10 cellular contexts compared by ENCODE assay signal in genomic region chr11:1761110-1761856, GRCh38. TPM values are rescaled to one million over a fixed set of nuclear protein-coding genes. Genes with fewer than 3 reads are reported as not detected.
A peak's percentile ranks its signal among the peaks of the same experiment; 100 is the strongest.
DNase-seq lines count a peak whose midpoint lies in the region; ATAC-seq and TF ChIP-seq lines count a peak whose summit lies in the region.
"Had no signal": no experiment of that assay in that cellular context is flagged by ENCODE, and none has a peak within 500 bp of the region (broad histone marks: within the 10 kb centered on the region; RNA-seq: fewer than 3 reads in every experiment).

No MANE protein-coding gene starts in this region.

- H3K27ac ChIP-seq in muscle layer of duodenum (ENCODE audit: low read length), result peak overlapping the region; percentile 79
- H3K27ac ChIP-seq in tibial artery, result peak overlapping the region; percentile 92 to 93

- H3K9me3 Mint-ChIP-seq in activated CD4-positive, alpha-beta T cell treated with anti-CD3 and anti-CD28 coated beads, Interleukin-2, amount 10 ng/mL, durations not matched to agents 7 days and 5 days, result no peaks in the 10 kb centered on the region
- no peaks in the 10 kb centered on the region for H3K9me3 Mint-ChIP-seq in dendritic cell treated with granulocyte-macrophage colony-stimulating factor and Interleukin-4, amounts not matched to agents 40 ng/mL and 50 ng/mL, for 4 days
- H3K9me3 Mint-ChIP-seq: nephron progenitor cell had no signal

- intact Hi-C loops in dendritic cell treated with granulocyte-macrophage colony-stimulating factor and Interleukin-4, amounts not matched to agents 40 ng/mL and 50 ng/mL, for 4 days (cut with micrococcal nuclease), result loop anchor here (5.0 kb wide), 1 partner anchor 506 kb away; no protein-coding TSS in a partner anchor
- intact Hi-C loops in tibial artery (cut with DNase I; ENCODE audit: low total_unique reads), result no loop called here

- H3K4me3 ChIP-seq in muscle layer of duodenum (ENCODE audit: low read depth in 1 of 2, low read length in 2 of 2) (peak overlapping the region in 1 of 2 donors; percentile 97), tibial artery (peak overlapping the region in 1 of 2 donors; percentile 85)

- peak overlapping the region; percentile 59 for H3K4me3 Mint-ChIP-seq in activated CD4-positive, alpha-beta T cell treated with anti-CD3 and anti-CD28 coated beads, Interleukin-2, amount 10 ng/mL, durations not matched to agents 7 days and 5 days
- peak overlapping the region; percentile 84 for H3K4me3 Mint-ChIP-seq in dendritic cell treated with granulocyte-macrophage colony-stimulating factor and Interleukin-4, amounts not matched to agents 40 ng/mL and 50 ng/mL, for 4 days

- H3K27me3 Mint-ChIP-seq in activated CD4-positive, alpha-beta T cell treated with anti-CD3 and anti-CD28 coated beads, Interleukin-2, amount 10 ng/mL, durations not matched to agents 7 days and 5 days, result no peaks in the 10 kb centered on the region
- no peaks in the 10 kb centered on the region for H3K27me3 Mint-ChIP-seq in dendritic cell treated with granulocyte-macrophage colony-stimulating factor and Interleukin-4, amounts not matched to agents 40 ng/mL and 50 ng/mL, for 4 days

- CTCF ChIA-PET in activated CD4-positive, alpha-beta T cell treated with anti-CD3 and anti-CD28 coated beads, Interleukin-2, amount 10 ng/mL, durations not matched to agents 7 days and 5 days (lab: Charles Lee), result no interaction called here

- no peak for TF ChIP-seq CTCF in tibial artery (IDR thresholded peaks at IDR 0.05)

- no peaks in the 10 kb centered on the region for H3K27me3 ChIP-seq in muscle layer of duodenum (ENCODE audit: low read depth, low read length)
- no peaks in the 10 kb centered on the region for H3K27me3 ChIP-seq in tibial artery

- H3K4me1 Mint-ChIP-seq in activated CD4-positive, alpha-beta T cell treated with anti-CD3 and anti-CD28 coated beads, Interleukin-2, amount 10 ng/mL, durations not matched to agents 7 days and 5 days, result peaks cover 55% of the 10 kb centered on the region
- H3K4me1 Mint-ChIP-seq in dendritic cell treated with granulocyte-macrophage colony-stimulating factor and Interleukin-4, amounts not matched to agents 40 ng/mL and 50 ng/mL, for 4 days (ENCODE audit: low read depth), result peaks cover 71% of the 10 kb centered on the region

- H3K36me3 ChIP-seq in muscle layer of duodenum (ENCODE audit: control insufficient read depth in 1 of 2, insufficient read depth in 2 of 2, low read length in 2 of 2) (peaks cover 11 to 42% of the 10 kb centered on the region in 2 donors), tibial artery (peaks cover 33 to 55% (median 37%) of the 10 kb centered on the region in 3 donors)

- no peak for DNase-seq in activated CD4-positive, alpha-beta T cell treated with anti-CD3 and anti-CD28 coated beads, Interleukin-2, amount 10 ng/mL, durations not matched to agents 7 days and 5 days
- no peak for DNase-seq in activated CD4-positive, alpha-beta T cell treated with anti-CD3 and anti-CD28 coated beads, Interleukin-2, amount 50 U/mL, for 1 hour
- DNase-seq in tibial artery (no peak), retina (no peak), GM19240 (ENCODE audit: insufficient read length, low spot score) (no peak)
- DNase-seq: NCI-H69, nephron progenitor cell had no signal

- no peak for ATAC-seq in HG03095 (IDR thresholded peaks at IDR 0.05; ENCODE audit: unreplicated experiment)

- POLR2A ChIA-PET in activated CD4-positive, alpha-beta T cell treated with anti-CD3 and anti-CD28 coated beads, Interleukin-2, amount 10 ng/mL, durations not matched to agents 7 days and 5 days (lab: Charles Lee), result no interaction called here

- H3K27ac Mint-ChIP-seq in activated CD4-positive, alpha-beta T cell treated with anti-CD3 and anti-CD28 coated beads, Interleukin-2, amount 10 ng/mL, durations not matched to agents 7 days and 5 days, result no peak overlapping the region
- peak overlapping the region; percentile 96 for H3K27ac Mint-ChIP-seq in dendritic cell treated with granulocyte-macrophage colony-stimulating factor and Interleukin-4, amounts not matched to agents 40 ng/mL and 50 ng/mL, for 4 days

- H3K4me1 ChIP-seq in muscle layer of duodenum (ENCODE audit: control insufficient read depth in 1 of 2, insufficient read depth in 2 of 2, low read length in 2 of 2), result peaks cover 4 to 58% of the 10 kb centered on the region in 2 donors
- H3K4me1 ChIP-seq in tibial artery, result peaks cover 0 to 73% (median 57%) of the 10 kb centered on the region in 4 donors

- peaks cover 24% of the 10 kb centered on the region for H3K36me3 Mint-ChIP-seq in activated CD4-positive, alpha-beta T cell treated with anti-CD3 and anti-CD28 coated beads, Interleukin-2, amount 10 ng/mL, durations not matched to agents 7 days and 5 days (ENCODE audit: low read depth)
- H3K36me3 Mint-ChIP-seq in dendritic cell treated with granulocyte-macrophage colony-stimulating factor and Interleukin-4, amounts not matched to agents 40 ng/mL and 50 ng/mL, for 4 days (ENCODE audit: low read depth), result peaks cover 68% of the 10 kb centered on the region

- H3K9me3 ChIP-seq in muscle layer of duodenum (ENCODE audit: control insufficient read depth in 1 of 2, low read length in 2 of 2), result no peaks in the 10 kb centered on the region
- H3K9me3 ChIP-seq in tibial artery, result no peaks in the 10 kb centered on the region

RNA-seq across cellular contexts. Expression of gene CTSD, which starts 2.4 kb away (rescaled TPM):
- total RNA-seq in activated CD4-positive, alpha-beta T cell treated with anti-CD3 and anti-CD28 coated beads, Interleukin-2, amount 10 ng/mL, durations not matched to agents 7 days and 5 days, result 100 to 1,000 TPM; 140 to 154 TPM

RNA-seq across cellular contexts. Expression of gene IFITM10, which starts 10.9 kb away (rescaled TPM):
- total RNA-seq in activated CD4-positive, alpha-beta T cell treated with anti-CD3 and anti-CD28 coated beads, Interleukin-2, amount 10 ng/mL, durations not matched to agents 7 days and 5 days, result 1 to 10 TPM in 1 of 2 experiments, under 1 TPM in 1; 0.96 to 1.3 TPM
